Comparison of ENCODE assay signal across 21 cellular contexts in the genomic region with DNA sequence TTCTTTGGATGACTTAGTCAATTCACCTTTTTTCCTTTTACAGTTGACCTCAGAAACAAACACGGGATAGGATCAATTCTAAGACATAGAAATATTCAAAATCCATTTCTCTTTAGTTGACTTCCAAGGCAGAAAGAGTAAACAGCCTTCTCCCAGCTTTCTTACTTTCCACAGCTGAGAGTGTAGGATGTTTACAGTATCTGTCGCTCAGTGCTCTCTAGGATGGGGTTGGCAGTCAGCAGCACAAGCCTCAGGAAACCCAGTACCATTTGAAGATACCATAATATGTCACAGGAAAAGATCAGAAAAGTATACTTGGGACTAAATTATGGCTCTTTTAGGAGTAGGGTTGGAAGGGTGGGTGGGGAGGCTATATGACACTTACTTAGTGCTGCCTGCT.
"Had no signal": no experiment of that assay in that cellular context is flagged by ENCODE, and none has a peak within 500 bp of the region (broad histone marks: within the 10 kb centered on the region; RNA-seq: fewer than 3 reads in every experiment).

No MANE protein-coding gene starts in this region.

- H3K27ac ChIP-seq: HL-60, RWPE1 had no signal

- FAIRE-seq: HTR-8/SVneo had no signal

- DNase-seq: Karpas-422, KG1, MM.1S, NCI-H1092 treated with DMSO at 0.1 percent for 48 hours, NCI-H1436, NCI-H187, NCI-H2029, NCI-H2081 treated with DMSO at 0.1 percent for 48 hours, NCI-H2171, NCI-H226, NCI-H446, NCI-H510A, NCI-H524 treated with DMSO at 0.1 percent for 48 hours, NCI-H69, NCI-H774, SHP77, SK-N-SH, SW 1271 had no signal

- H3K9me3 ChIP-seq: SK-N-SH had no signal
